In genomic region chr11:128210148-128210940, GRCh38 we compare ENCODE assay signal across 8 cellular contexts.
DNase-seq lines count a peak whose midpoint lies in the region; TF ChIP-seq lines count a peak whose summit lies in the region.

No MANE protein-coding gene starts in this region.

- TF ChIP-seq CTCF in fibroblast of pulmonary artery (IDR thresholded peaks at IDR 0.05; ENCODE audit: low read length, missing control alignments), result no peak

- H3K27ac Mint-ChIP-seq in activated T-helper 1 cell treated with anti-CD3 and anti-CD28 coated beads, Interleukin-12 subunit alpha, Interleukin-12 subunit beta, Interleukin-2, Interleukin-4 antibody, amounts not matched to agents 30 ng/mL and 10 ng/mL and 1 ng/mL, durations not matched to agents 14 hours and 24 hours and 36 hours, result no peak overlapping the region

- peaks cover 8% of the 10 kb centered on the region for H3K4me1 Mint-ChIP-seq in activated T-helper 1 cell treated with anti-CD3 and anti-CD28 coated beads, Interleukin-12 subunit alpha, Interleukin-12 subunit beta, Interleukin-2, Interleukin-4 antibody, amounts not matched to agents 30 ng/mL and 10 ng/mL and 1 ng/mL, durations not matched to agents 14 hours and 24 hours and 36 hours (ENCODE audit: low read depth)

- no peaks in the 10 kb centered on the region for H3K27me3 Mint-ChIP-seq in activated T-helper 1 cell treated with anti-CD3 and anti-CD28 coated beads, Interleukin-12 subunit alpha, Interleukin-12 subunit beta, Interleukin-2, Interleukin-4 antibody, amounts not matched to agents 30 ng/mL and 10 ng/mL and 1 ng/mL, durations not matched to agents 14 hours and 24 hours and 36 hours (ENCODE audit: insufficient read depth)

- H3K9me3 Mint-ChIP-seq in activated T-helper 1 cell treated with anti-CD3 and anti-CD28 coated beads, Interleukin-12 subunit alpha, Interleukin-12 subunit beta, Interleukin-2, Interleukin-4 antibody, amounts not matched to agents 30 ng/mL and 10 ng/mL and 1 ng/mL, durations not matched to agents 14 hours and 24 hours and 36 hours, result peaks cover 20% of the 10 kb centered on the region

- DNase-seq in GM04504 (ENCODE audit: low read depth) (peak; percentile 93), fibroblast of pulmonary artery (ENCODE audit: low read depth) (peak; percentile 99), pulmonary artery endothelial cell (ENCODE audit: low read depth, low spot score) (peak; percentile 93), AML-193 (lab: John Stamatoyannopoulos, UW) (no peak)
- no peak for DNase-seq in stimulated activated CD4-positive, alpha-beta T cell treated with anti-CD3 and anti-CD28 coated beads, Interleukin-1b, Interleukin-23, amount 100 ng/mL, for 48 hours
- DNase-seq in activated T-helper 1 cell treated with anti-CD3 and anti-CD28 coated beads, Interleukin-12 subunit alpha, Interleukin-12 subunit beta, Interleukin-2, Interleukin-4 antibody, amounts not matched to agents 30 ng/mL and 10 ng/mL and 1 ng/mL, durations not matched to agents 14 hours and 24 hours and 36 hours (ENCODE audit: low spot score), result no peak
- no peak for DNase-seq in activated T-cell treated with anti-CD3 and anti-CD28 coated beads, Interleukin-2, amount 50 U/mL, for 1 hour

- H3K4me3 Mint-ChIP-seq in activated T-helper 1 cell treated with anti-CD3 and anti-CD28 coated beads, Interleukin-12 subunit alpha, Interleukin-12 subunit beta, Interleukin-2, Interleukin-4 antibody, amounts not matched to agents 30 ng/mL and 10 ng/mL and 1 ng/mL, durations not matched to agents 14 hours and 24 hours and 36 hours, result no peak overlapping the region

- no peak overlapping the region for H3K4me3 ChIP-seq in fibroblast of pulmonary artery (replicated peaks; ENCODE audit: low read depth, low read length)

- peaks cover 5% of the 10 kb centered on the region for H3K36me3 Mint-ChIP-seq in activated T-helper 1 cell treated with anti-CD3 and anti-CD28 coated beads, Interleukin-12 subunit alpha, Interleukin-12 subunit beta, Interleukin-2, Interleukin-4 antibody, amounts not matched to agents 30 ng/mL and 10 ng/mL and 1 ng/mL, durations not matched to agents 14 hours and 24 hours and 36 hours (ENCODE audit: low read depth)

- intact Hi-C loops in activated T-helper 1 cell treated with anti-CD3 and anti-CD28 coated beads, Interleukin-12 subunit alpha, Interleukin-12 subunit beta, Interleukin-2, Interleukin-4 antibody, amounts not matched to agents 30 ng/mL and 10 ng/mL and 1 ng/mL, durations not matched to agents 14 hours and 24 hours and 36 hours (cut with micrococcal nuclease), result no loop called here

TF ChIP-seq in PFSK-1, 5 proteins besides CTCF, POLR2A, EP300 and RAD21:
- no peak for TF ChIP-seq POLR2AphosphoS5 (IDR thresholded peaks at IDR 0.05; ENCODE audit: low read depth, low read length)
- 0 out of 2 replicates have a peak, but pooled peaks have one; percentile 33 for TF ChIP-seq SIN3A (IDR thresholded peaks at IDR 0.05; ENCODE audit: borderline replicate concordance, insufficient read depth, low read length)
- TF ChIP-seq TAF1 (IDR thresholded peaks at IDR 0.05; ENCODE audit: borderline replicate concordance, insufficient read depth, low read length), result peak; percentile 41; the same call in 1 of the 2 replicates

Comparison
In these comparisons a context has a peak if more than half of its experiments do, and no peak if none do; other contexts are left out.
1. DNase-seq: peak in GM04504 (single experiment), fibroblast of pulmonary artery (single experiment) and pulmonary artery endothelial cell (single experiment); none in stimulated activated CD4-positive, alpha-beta T cell treated with anti-CD3 and anti-CD28 coated beads, Interleukin-1b, Interleukin-23, amount 100 ng/mL, for 48 hours (single experiment), AML-193 (0 of 2), activated T-helper 1 cell treated with anti-CD3 and anti-CD28 coated beads, Interleukin-12 subunit alpha, Interleukin-12 subunit beta, Interleukin-2, Interleukin-4 antibody, amounts not matched to agents 30 ng/mL and 10 ng/mL and 1 ng/mL, durations not matched to agents 14 hours and 24 hours and 36 hours (single experiment) and activated T-cell treated with anti-CD3 and anti-CD28 coated beads, Interleukin-2, amount 50 U/mL, for 1 hour (single experiment).